Comparison of ENCODE assay signal across 1 cellular context in genomic region chr1:111755321-111756123, GRCh38.
TF ChIP-seq lines count a peak whose summit lies in the region.

A gene with protein sequence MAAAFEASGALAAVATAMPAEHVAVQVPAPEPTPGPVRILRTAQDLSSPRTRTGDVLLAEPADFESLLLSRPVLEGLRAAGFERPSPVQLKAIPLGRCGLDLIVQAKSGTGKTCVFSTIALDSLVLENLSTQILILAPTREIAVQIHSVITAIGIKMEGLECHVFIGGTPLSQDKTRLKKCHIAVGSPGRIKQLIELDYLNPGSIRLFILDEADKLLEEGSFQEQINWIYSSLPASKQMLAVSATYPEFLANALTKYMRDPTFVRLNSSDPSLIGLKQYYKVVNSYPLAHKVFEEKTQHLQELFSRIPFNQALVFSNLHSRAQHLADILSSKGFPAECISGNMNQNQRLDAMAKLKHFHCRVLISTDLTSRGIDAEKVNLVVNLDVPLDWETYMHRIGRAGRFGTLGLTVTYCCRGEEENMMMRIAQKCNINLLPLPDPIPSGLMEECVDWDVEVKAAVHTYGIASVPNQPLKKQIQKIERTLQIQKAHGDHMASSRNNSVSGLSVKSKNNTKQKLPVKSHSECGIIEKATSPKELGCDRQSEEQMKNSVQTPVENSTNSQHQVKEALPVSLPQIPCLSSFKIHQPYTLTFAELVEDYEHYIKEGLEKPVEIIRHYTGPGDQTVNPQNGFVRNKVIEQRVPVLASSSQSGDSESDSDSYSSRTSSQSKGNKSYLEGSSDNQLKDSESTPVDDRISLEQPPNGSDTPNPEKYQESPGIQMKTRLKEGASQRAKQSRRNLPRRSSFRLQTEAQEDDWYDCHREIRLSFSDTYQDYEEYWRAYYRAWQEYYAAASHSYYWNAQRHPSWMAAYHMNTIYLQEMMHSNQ (plus strand): TSS chr1:111755901. CDS start chr1:111755925, 24 bp downstream.

TF ChIP-seq in GM23338, 12 proteins besides CTCF, POLR2A, EP300 and RAD21 (continued from another document):
- TF ChIP-seq, protein P1, sequence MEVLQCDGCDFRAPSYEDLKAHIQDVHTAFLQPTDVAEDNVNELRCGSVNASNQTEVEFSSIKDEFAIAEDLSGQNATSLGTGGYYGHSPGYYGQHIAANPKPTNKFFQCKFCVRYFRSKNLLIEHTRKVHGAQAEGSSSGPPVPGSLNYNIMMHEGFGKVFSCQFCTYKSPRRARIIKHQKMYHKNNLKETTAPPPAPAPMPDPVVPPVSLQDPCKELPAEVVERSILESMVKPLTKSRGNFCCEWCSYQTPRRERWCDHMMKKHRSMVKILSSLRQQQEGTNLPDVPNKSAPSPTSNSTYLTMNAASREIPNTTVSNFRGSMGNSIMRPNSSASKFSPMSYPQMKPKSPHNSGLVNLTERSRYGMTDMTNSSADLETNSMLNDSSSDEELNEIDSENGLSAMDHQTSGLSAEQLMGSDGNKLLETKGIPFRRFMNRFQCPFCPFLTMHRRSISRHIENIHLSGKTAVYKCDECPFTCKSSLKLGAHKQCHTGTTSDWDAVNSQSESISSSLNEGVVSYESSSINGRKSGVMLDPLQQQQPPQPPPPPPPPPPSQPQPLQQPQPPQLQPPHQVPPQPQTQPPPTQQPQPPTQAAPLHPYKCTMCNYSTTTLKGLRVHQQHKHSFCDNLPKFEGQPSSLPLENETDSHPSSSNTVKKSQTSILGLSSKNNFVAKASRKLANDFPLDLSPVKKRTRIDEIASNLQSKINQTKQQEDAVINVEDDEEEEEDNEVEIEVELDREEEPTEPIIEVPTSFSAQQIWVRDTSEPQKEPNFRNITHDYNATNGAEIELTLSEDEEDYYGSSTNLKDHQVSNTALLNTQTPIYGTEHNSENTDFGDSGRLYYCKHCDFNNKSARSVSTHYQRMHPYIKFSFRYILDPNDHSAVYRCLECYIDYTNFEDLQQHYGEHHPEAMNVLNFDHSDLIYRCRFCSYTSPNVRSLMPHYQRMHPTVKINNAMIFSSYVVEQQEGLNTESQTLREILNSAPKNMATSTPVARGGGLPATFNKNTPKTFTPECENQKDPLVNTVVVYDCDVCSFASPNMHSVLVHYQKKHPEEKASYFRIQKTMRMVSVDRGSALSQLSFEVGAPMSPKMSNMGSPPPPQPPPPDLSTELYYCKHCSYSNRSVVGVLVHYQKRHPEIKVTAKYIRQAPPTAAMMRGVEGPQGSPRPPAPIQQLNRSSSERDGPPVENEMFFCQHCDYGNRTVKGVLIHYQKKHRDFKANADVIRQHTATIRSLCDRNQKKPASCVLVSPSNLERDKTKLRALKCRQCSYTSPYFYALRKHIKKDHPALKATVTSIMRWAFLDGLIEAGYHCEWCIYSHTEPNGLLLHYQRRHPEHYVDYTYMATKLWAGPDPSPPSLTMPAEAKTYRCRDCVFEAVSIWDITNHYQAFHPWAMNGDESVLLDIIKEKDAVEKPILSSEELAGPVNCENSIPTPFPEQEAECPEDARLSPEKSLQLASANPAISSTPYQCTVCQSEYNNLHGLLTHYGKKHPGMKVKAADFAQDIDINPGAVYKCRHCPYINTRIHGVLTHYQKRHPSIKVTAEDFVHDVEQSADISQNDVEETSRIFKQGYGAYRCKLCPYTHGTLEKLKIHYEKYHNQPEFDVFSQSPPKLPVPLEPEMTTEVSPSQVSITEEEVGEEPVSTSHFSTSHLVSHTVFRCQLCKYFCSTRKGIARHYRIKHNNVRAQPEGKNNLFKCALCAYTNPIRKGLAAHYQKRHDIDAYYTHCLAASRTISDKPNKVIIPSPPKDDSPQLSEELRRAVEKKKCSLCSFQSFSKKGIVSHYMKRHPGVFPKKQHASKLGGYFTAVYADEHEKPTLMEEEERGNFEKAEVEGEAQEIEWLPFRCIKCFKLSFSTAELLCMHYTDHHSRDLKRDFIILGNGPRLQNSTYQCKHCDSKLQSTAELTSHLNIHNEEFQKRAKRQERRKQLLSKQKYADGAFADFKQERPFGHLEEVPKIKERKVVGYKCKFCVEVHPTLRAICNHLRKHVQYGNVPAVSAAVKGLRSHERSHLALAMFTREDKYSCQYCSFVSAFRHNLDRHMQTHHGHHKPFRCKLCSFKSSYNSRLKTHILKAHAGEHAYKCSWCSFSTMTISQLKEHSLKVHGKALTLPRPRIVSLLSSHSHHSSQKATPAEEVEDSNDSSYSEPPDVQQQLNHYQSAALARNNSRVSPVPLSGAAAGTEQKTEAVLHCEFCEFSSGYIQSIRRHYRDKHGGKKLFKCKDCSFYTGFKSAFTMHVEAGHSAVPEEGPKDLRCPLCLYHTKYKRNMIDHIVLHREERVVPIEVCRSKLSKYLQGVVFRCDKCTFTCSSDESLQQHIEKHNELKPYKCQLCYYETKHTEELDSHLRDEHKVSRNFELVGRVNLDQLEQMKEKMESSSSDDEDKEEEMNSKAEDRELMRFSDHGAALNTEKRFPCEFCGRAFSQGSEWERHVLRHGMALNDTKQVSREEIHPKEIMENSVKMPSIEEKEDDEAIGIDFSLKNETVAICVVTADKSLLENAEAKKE (CRISPR knock-in tag; IDR thresholded peaks at IDR 0.05): no peak
- TF ChIP-seq CREB1 (CRISPR knock-in tag; IDR thresholded peaks at IDR 0.05; ENCODE audit: low read depth) (peak; percentile 74), EZH2 (IDR thresholded peaks at IDR 0.05; ENCODE audit: low read depth, unreplicated experiment) (no peak)
